ENCODE assay signal across 1 cellular context in the genomic region with DNA sequence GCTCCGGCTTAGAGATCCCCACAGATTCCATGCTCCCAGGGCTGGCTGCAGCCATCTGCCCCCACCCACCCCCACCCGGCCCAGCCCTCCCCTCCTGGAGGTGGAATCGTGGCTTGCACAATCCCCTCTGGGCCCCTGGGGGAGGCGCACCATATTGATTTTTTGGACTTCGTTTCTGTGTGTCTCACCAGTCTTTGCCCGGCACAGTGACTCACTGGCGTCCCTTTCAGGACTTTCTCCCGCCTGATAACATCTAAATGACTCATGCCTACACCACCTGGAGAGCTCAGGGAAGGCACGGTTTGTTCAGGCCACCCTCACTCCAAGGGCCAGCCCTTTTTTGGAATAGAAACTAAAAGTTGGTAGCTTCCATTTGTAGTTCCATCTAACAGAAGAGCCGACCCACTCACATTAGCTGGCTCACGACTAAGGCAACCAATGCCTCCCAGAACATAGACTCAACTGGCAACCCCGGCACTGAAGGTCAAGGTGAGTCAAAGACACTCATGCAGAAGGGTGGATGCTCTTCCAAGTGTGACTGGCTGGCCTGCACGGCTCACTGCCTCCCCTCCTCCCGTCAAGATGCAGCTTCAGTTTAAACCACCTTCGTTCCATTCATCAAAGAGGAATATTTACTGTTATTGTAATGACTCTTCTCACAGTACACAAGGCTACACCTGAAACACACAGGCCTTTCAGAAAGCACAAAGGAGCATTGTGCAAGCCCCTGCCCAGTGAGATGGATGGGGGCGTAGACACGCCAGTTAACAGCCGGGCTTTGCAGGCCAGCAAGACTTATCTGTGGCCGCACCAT.
A peak's percentile ranks its signal among the peaks of the same experiment; 100 is the strongest.
TF ChIP-seq lines count a peak whose summit lies in the region.

No MANE protein-coding gene starts in this region.

TF ChIP-seq in K562, 482 proteins besides CTCF, POLR2A, EP300 and RAD21 (continued from another document and continues in another):
- TF ChIP-seq, protein P1, sequence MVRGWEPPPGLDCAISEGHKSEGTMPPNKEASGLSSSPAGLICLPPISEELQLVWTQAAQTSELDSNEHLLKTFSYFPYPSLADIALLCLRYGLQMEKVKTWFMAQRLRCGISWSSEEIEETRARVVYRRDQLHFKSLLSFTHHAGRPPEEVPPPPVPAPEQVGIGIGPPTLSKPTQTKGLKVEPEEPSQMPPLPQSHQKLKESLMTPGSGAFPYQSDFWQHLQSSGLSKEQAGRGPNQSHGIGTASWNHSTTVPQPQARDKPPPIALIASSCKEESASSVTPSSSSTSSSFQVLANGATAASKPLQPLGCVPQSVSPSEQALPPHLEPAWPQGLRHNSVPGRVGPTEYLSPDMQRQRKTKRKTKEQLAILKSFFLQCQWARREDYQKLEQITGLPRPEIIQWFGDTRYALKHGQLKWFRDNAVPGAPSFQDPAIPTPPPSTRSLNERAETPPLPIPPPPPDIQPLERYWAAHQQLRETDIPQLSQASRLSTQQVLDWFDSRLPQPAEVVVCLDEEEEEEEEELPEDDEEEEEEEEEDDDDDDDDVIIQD (CRISPR knock-in tag; IDR thresholded peaks at IDR 0.05) = no peak
- TF ChIP-seq MTA3 (IDR thresholded peaks at IDR 0.05; ENCODE audit: borderline replicate concordance) = peak; percentile 52; the same call in 1 of the 2 replicates
- peak; percentile 97 for TF ChIP-seq ZEB2 (IDR thresholded peaks at IDR 0.05)
- TF ChIP-seq MTA1 (IDR thresholded peaks at IDR 0.05; ENCODE audit: borderline replicate concordance) = peak; percentile 75; the same call in 1 of the 2 replicates
- no peak for TF ChIP-seq CAMTA2 (CRISPR knock-in tag; conservative IDR thresholded peaks at IDR 0.05)
- peak; percentile 95 for TF ChIP-seq CTBP1 (IDR thresholded peaks at IDR 0.05; ENCODE audit: borderline replicate concordance)
- TF ChIP-seq, protein P2, sequence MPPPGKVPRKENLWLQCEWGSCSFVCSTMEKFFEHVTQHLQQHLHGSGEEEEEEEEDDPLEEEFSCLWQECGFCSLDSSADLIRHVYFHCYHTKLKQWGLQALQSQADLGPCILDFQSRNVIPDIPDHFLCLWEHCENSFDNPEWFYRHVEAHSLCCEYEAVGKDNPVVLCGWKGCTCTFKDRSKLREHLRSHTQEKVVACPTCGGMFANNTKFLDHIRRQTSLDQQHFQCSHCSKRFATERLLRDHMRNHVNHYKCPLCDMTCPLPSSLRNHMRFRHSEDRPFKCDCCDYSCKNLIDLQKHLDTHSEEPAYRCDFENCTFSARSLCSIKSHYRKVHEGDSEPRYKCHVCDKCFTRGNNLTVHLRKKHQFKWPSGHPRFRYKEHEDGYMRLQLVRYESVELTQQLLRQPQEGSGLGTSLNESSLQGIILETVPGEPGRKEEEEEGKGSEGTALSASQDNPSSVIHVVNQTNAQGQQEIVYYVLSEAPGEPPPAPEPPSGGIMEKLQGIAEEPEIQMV (tag; conservative IDR thresholded peaks at IDR 0.05; ENCODE audit: low read depth) = no peak
- TF ChIP-seq DPF2 (IDR thresholded peaks at IDR 0.05) = peak; percentile 97
- TF ChIP-seq PTRF (tag; IDR thresholded peaks at IDR 0.05) = no peak
- TF ChIP-seq RBM17 (IDR thresholded peaks at IDR 0.05; ENCODE audit: borderline replicate concordance, low read depth, low read length) = no peak
- TF ChIP-seq, protein P3, sequence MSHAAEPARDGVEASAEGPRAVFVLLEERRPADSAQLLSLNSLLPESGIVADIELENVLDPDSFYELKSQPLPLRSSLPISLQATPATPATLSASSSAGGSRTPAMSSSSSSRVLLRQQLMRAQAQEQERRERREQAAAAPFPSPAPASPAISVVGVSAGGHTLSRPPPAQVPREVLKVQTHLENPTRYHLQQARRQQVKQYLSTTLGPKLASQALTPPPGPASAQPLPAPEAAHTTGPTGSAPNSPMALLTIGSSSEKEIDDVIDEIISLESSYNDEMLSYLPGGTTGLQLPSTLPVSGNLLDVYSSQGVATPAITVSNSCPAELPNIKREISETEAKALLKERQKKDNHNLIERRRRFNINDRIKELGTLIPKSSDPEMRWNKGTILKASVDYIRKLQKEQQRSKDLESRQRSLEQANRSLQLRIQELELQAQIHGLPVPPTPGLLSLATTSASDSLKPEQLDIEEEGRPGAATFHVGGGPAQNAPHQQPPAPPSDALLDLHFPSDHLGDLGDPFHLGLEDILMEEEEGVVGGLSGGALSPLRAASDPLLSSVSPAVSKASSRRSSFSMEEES (CRISPR knock-in tag; IDR thresholded peaks at IDR 0.05) = no peak
- TF ChIP-seq JUND (IDR thresholded peaks at IDR 0.05; ENCODE audit: borderline replicate concordance, low read depth, low read length) = peak; percentile 100
- TF ChIP-seq JUND (tag; IDR thresholded peaks at IDR 0.05; ENCODE audit: borderline replicate concordance, low read depth, low read length) = peak; percentile 99
- TF ChIP-seq TAF1 (IDR thresholded peaks at IDR 0.05; ENCODE audit: control insufficient read depth, extremely low read depth, insufficient read depth, low read length, severe bottlenecking) = no peak
- TF ChIP-seq ZBTB8A (IDR thresholded peaks at IDR 0.05; ENCODE audit: partially characterized antibody) = no peak
- no peak for TF ChIP-seq HDGF (IDR thresholded peaks at IDR 0.05)
- TF ChIP-seq, protein P4, sequence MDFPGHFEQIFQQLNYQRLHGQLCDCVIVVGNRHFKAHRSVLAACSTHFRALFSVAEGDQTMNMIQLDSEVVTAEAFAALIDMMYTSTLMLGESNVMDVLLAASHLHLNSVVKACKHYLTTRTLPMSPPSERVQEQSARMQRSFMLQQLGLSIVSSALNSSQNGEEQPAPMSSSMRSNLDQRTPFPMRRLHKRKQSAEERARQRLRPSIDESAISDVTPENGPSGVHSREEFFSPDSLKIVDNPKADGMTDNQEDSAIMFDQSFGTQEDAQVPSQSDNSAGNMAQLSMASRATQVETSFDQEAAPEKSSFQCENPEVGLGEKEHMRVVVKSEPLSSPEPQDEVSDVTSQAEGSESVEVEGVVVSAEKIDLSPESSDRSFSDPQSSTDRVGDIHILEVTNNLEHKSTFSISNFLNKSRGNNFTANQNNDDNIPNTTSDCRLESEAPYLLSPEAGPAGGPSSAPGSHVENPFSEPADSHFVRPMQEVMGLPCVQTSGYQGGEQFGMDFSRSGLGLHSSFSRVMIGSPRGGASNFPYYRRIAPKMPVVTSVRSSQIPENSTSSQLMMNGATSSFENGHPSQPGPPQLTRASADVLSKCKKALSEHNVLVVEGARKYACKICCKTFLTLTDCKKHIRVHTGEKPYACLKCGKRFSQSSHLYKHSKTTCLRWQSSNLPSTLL (IDR thresholded peaks at IDR 0.05) = no peak
- TF ChIP-seq MAFF (IDR thresholded peaks at IDR 0.05; ENCODE audit: low read length) = no peak
- TF ChIP-seq, protein P5, sequence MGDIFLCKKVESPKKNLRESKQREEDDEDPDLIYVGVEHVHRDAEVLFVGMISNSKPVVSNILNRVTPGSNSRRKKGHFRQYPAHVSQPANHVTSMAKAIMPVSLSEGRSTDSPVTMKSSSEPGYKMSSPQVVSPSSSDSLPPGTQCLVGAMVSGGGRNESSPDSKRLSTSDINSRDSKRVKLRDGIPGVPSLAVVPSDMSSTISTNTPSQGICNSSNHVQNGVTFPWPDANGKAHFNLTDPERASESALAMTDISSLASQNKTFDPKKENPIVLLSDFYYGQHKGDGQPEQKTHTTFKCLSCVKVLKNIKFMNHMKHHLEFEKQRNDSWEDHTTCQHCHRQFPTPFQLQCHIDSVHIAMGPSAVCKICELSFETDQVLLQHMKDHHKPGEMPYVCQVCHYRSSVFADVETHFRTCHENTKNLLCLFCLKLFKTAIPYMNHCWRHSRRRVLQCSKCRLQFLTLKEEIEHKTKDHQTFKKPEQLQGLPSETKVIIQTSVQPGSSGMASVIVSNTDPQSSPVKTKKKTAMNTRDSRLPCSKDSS (IDR thresholded peaks at IDR 0.05; ENCODE audit: low read depth, partially characterized antibody) = no peak
- no peak for TF ChIP-seq ZNF217 (CRISPR knock-in tag; IDR thresholded peaks at IDR 0.05)
- TF ChIP-seq, protein P6, sequence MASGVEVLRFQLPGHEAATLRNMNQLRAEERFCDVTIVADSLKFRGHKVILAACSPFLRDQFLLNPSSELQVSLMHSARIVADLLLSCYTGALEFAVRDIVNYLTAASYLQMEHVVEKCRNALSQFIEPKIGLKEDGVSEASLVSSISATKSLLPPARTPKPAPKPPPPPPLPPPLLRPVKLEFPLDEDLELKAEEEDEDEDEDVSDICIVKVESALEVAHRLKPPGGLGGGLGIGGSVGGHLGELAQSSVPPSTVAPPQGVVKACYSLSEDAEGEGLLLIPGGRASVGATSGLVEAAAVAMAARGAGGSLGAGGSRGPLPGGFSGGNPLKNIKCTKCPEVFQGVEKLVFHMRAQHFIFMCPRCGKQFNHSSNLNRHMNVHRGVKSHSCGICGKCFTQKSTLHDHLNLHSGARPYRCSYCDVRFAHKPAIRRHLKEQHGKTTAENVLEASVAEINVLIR (CRISPR knock-in tag; IDR thresholded peaks at IDR 0.05) = no peak
- TF ChIP-seq TGIF2 (CRISPR knock-in tag; IDR thresholded peaks at IDR 0.05) = no peak
- TF ChIP-seq THRAP3 (IDR thresholded peaks at IDR 0.05; ENCODE audit: borderline replicate concordance) = no peak
- no peak for TF ChIP-seq SIN3B (IDR thresholded peaks at IDR 0.05; ENCODE audit: low read depth)
- TF ChIP-seq CREM (IDR thresholded peaks at IDR 0.05; ENCODE audit: low read depth) = peak; percentile 67
- no peak for TF ChIP-seq ZNF311 (CRISPR knock-in tag; IDR thresholded peaks at IDR 0.05)
- no peak for TF ChIP-seq ZNF212 (CRISPR knock-in tag; IDR thresholded peaks at IDR 0.05)
- TF ChIP-seq ZNF830 (CRISPR knock-in tag; IDR thresholded peaks at IDR 0.05) = no peak
- no peak for TF ChIP-seq NFRKB (IDR thresholded peaks at IDR 0.05; ENCODE audit: low read depth)
- no peak for TF ChIP-seq ZNF668 (CRISPR knock-in tag; IDR thresholded peaks at IDR 0.05)
- no peak for TF ChIP-seq ZNF12 (CRISPR knock-in tag; IDR thresholded peaks at IDR 0.05)
- 0 out of 4 replicates have a peak, but pooled peaks of 1 of the 2 experiments have one; percentile 26 for TF ChIP-seq HDAC1 (IDR thresholded peaks at IDR 0.05)
- TF ChIP-seq ETS2 (tag; IDR thresholded peaks at IDR 0.05; ENCODE audit: borderline replicate concordance, poor library complexity, severe bottlenecking) = no peak
- TF ChIP-seq PML (IDR thresholded peaks at IDR 0.05; ENCODE audit: low read length) = no peak
- TF ChIP-seq, protein P7, sequence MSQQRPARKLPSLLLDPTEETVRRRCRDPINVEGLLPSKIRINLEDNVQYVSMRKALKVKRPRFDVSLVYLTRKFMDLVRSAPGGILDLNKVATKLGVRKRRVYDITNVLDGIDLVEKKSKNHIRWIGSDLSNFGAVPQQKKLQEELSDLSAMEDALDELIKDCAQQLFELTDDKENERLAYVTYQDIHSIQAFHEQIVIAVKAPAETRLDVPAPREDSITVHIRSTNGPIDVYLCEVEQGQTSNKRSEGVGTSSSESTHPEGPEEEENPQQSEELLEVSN (IDR thresholded peaks at IDR 0.05; ENCODE audit: borderline replicate concordance in 1 of 2, extremely low read depth in 1 of 2, insufficient read depth in 1 of 2, insufficient read length in 1 of 2, low read depth in 1 of 2, low read length in 1 of 2, poor library complexity in 1 of 2, severe bottlenecking in 1 of 2) = peak in 1 of 2 experiments; percentile 41
- no peak for TF ChIP-seq KLF6 (CRISPR knock-in tag; IDR thresholded peaks at IDR 0.05; ENCODE audit: borderline replicate concordance)
- no peak for TF ChIP-seq HNRNPK (IDR thresholded peaks at IDR 0.05; ENCODE audit: low read depth, low read length, poor library complexity, severe bottlenecking)
- no peak for TF ChIP-seq HSF4 (CRISPR knock-in tag; IDR thresholded peaks at IDR 0.05; ENCODE audit: borderline replicate concordance)
- no peak for TF ChIP-seq MIER1 (IDR thresholded peaks at IDR 0.05; ENCODE audit: low read depth)
- TF ChIP-seq MEIS2 (IDR thresholded peaks at IDR 0.05; ENCODE audit: partially characterized antibody) = no peak
- TF ChIP-seq PTBP1 (IDR thresholded peaks at IDR 0.05; ENCODE audit: low read depth, low read length) = no peak
- TF ChIP-seq SREBF1 (IDR thresholded peaks at IDR 0.05; ENCODE audit: borderline replicate concordance, low read depth, low read length) = no peak
- TF ChIP-seq RBM22 (IDR thresholded peaks at IDR 0.05; ENCODE audit: low read depth, low read length, poor library complexity, severe bottlenecking) = no peak
- TF ChIP-seq, protein P8, sequence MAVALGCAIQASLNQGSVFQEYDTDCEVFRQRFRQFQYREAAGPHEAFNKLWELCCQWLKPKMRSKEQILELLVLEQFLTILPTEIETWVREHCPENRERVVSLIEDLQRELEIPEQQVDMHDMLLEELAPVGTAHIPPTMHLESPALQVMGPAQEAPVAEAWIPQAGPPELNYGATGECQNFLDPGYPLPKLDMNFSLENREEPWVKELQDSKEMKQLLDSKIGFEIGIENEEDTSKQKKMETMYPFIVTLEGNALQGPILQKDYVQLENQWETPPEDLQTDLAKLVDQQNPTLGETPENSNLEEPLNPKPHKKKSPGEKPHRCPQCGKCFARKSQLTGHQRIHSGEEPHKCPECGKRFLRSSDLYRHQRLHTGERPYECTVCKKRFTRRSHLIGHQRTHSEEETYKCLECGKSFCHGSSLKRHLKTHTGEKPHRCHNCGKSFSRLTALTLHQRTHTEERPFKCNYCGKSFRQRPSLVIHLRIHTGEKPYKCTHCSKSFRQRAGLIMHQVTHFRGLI (CRISPR knock-in tag; IDR thresholded peaks at IDR 0.05) = no peak
- no peak for TF ChIP-seq BACH1 (tag; IDR thresholded peaks at IDR 0.05)
- TF ChIP-seq ZNF224 (CRISPR knock-in tag; IDR thresholded peaks at IDR 0.05) = no peak
- TF ChIP-seq TCF3 (CRISPR knock-in tag; IDR thresholded peaks at IDR 0.05) = peak; percentile 51
- TF ChIP-seq ZC3H8 (IDR thresholded peaks at IDR 0.05) = no peak
- TF ChIP-seq MEF2A (IDR thresholded peaks at IDR 0.05; ENCODE audit: control insufficient read depth, low read depth, low read length) = no peak
- peak; percentile 29 to 55; a peak in 2 of 4 replicates for TF ChIP-seq TRIM24 (IDR thresholded peaks at IDR 0.05)
- TF ChIP-seq KLF10 (CRISPR knock-in tag; IDR thresholded peaks at IDR 0.05) = no peak
- TF ChIP-seq ZNF696 (CRISPR knock-in tag; conservative IDR thresholded peaks at IDR 0.05) = no peak
- TF ChIP-seq NBN (IDR thresholded peaks at IDR 0.05; ENCODE audit: low read depth) = no peak
- no peak for TF ChIP-seq ZNF24 (IDR thresholded peaks at IDR 0.05)
- TF ChIP-seq ZNF717 (CRISPR knock-in tag; IDR thresholded peaks at IDR 0.05) = no peak
